In genomic region chr6:147467463-147467862, GRCh38 we compare ENCODE assay signal across 32 cellular contexts.
"Had no signal": no experiment of that assay in that cellular context is flagged by ENCODE, and none has a peak within 500 bp of the region (broad histone marks: within the 10 kb centered on the region; RNA-seq: fewer than 3 reads in every experiment).

No MANE protein-coding gene starts in this region.

- H3K27me3 ChIP-seq: MG63 had no signal

- DNase-seq: Karpas-422, MG63, MM.1S, MV-4-11, NCI-H1048, NCI-H1092, NCI-H1092 treated with DMSO at 0.1 percent for 48 hours, NCI-H1105, NCI-H1105 treated with DMSO at 0.1 percent for 48 hours, NCI-H1436, NCI-H1436 treated with DMSO at 0.1 percent for 48 hours, NCI-H146, NCI-H1694, NCI-H1694 treated with DMSO at 0.1 percent for 48 hours, NCI-H187, NCI-H187 treated with DMSO at 0.1 percent for 48 hours, NCI-H1930, NCI-H2029, NCI-H2029 treated with DMSO at 0.1 percent for 48 hours, NCI-H2081, NCI-H2081 treated with DMSO at 0.1 percent for 48 hours, NCI-H2107, NCI-H2171, NCI-H2171 treated with DMSO at 0.1 percent for 48 hours, NCI-H2227 treated with DMSO at 0.1 percent for 48 hours, NCI-H226, NCI-H345, NCI-H446, NCI-H446 treated with DMSO at 0.1 percent for 48 hours, NCI-H510A, NCI-H510A treated with DMSO at 0.1 percent for 48 hours, NCI-H524 had no signal

- H3K9me3 ChIP-seq: MG63 had no signal

- H3K36me3 ChIP-seq: MG63 had no signal

- H3K4me3 ChIP-seq: MG63 had no signal
